Comparison of ENCODE assay signal across 1 cellular context in genomic region chr6:33425668-33426577, GRCh38.
TF ChIP-seq lines count a peak whose summit lies in the region.

No MANE protein-coding gene starts in this region.

TF ChIP-seq in K562, 482 proteins besides CTCF, POLR2A, EP300 and RAD21 (continued from another document and continues in another):
- no peak for TF ChIP-seq RNF219 (CRISPR knock-in tag; IDR thresholded peaks at IDR 0.05)
- TF ChIP-seq TGIF2 (CRISPR knock-in tag; IDR thresholded peaks at IDR 0.05) = no peak
- no peak for TF ChIP-seq ZNF23 (CRISPR knock-in tag; IDR thresholded peaks at IDR 0.05)
- TF ChIP-seq C11orf30 (IDR thresholded peaks at IDR 0.05; ENCODE audit: low read depth) = peak; percentile 19; the same call in 1 of the 2 replicates
- peak; percentile 77 for TF ChIP-seq SAP30 (IDR thresholded peaks at IDR 0.05; ENCODE audit: borderline replicate concordance, insufficient read depth, low read depth, low read length, poor library complexity, severe bottlenecking)
- 0 out of 2 replicates have a peak, but pooled peaks have one; percentile 81 for TF ChIP-seq ZBTB49 (CRISPR knock-in tag; IDR thresholded peaks at IDR 0.05; ENCODE audit: borderline replicate concordance)
- no peak for TF ChIP-seq TSC22D4 (tag; IDR thresholded peaks at IDR 0.05)
- TF ChIP-seq ZNF277 (CRISPR knock-in tag; IDR thresholded peaks at IDR 0.05; ENCODE audit: borderline replicate concordance) = no peak
- TF ChIP-seq GTF2F1 (IDR thresholded peaks at IDR 0.05; ENCODE audit: low read depth, low read length) = no peak
- TF ChIP-seq HCFC1 (IDR thresholded peaks at IDR 0.05; ENCODE audit: low read depth, low read length) = peak; percentile 63
- TF ChIP-seq ZNF140 (CRISPR knock-in tag; IDR thresholded peaks at IDR 0.05) = no peak
- TF ChIP-seq KAT8 (IDR thresholded peaks at IDR 0.05; ENCODE audit: low read depth) = no peak
- no peak for TF ChIP-seq SP2 (IDR thresholded peaks at IDR 0.05; ENCODE audit: extremely low read depth, low read depth, low read length, poor library complexity, severe bottlenecking)
- peak; percentile 69 for TF ChIP-seq ZBTB33 (CRISPR knock-in tag; IDR thresholded peaks at IDR 0.05)
- TF ChIP-seq HDAC3 (IDR thresholded peaks at IDR 0.05; ENCODE audit: borderline replicate concordance, partially characterized antibody) = no peak
- no peak for TF ChIP-seq MEF2A (IDR thresholded peaks at IDR 0.05; ENCODE audit: control insufficient read depth, low read depth, low read length)
- TF ChIP-seq NR2C2 (CRISPR knock-in tag; IDR thresholded peaks at IDR 0.05) = peak; percentile 68; the same call in 1 of the 2 replicates
- peak; percentile 91 for TF ChIP-seq NR2C2 (tag; IDR thresholded peaks at IDR 0.05)
- no peak for TF ChIP-seq BMI1 (IDR thresholded peaks at IDR 0.05; ENCODE audit: low read length)
- no peak for TF ChIP-seq NR1H2 (CRISPR knock-in tag; IDR thresholded peaks at IDR 0.05)
- TF ChIP-seq NFE2L1 (tag; IDR thresholded peaks at IDR 0.05; ENCODE audit: borderline replicate concordance, low read depth) = no peak
- peak; percentile 53; the same call in 1 of the 2 replicates for TF ChIP-seq PHF8 (IDR thresholded peaks at IDR 0.05; ENCODE audit: borderline replicate concordance, low read length)
- TF ChIP-seq PPARD (CRISPR knock-in tag; IDR thresholded peaks at IDR 0.05) = no peak
- no peak for TF ChIP-seq ARID3A (IDR thresholded peaks at IDR 0.05; ENCODE audit: borderline replicate concordance, low read depth, low read length)
- no peak for TF ChIP-seq ARID1B (IDR thresholded peaks at IDR 0.05)
- no peak for TF ChIP-seq COPS2 (conservative IDR thresholded peaks at IDR 0.05)
- 0 out of 2 replicates have a peak, but pooled peaks have one; percentile 46 for TF ChIP-seq ZNF444 (CRISPR knock-in tag; IDR thresholded peaks at IDR 0.05)
- no peak for TF ChIP-seq KDM2B (CRISPR knock-in tag; IDR thresholded peaks at IDR 0.05)
- TF ChIP-seq ZNF764 (CRISPR knock-in tag; IDR thresholded peaks at IDR 0.05; ENCODE audit: low read depth) = no peak
- TF ChIP-seq EP400 (IDR thresholded peaks at IDR 0.05) = peak; percentile 91
- peak; percentile 1 for TF ChIP-seq CHD4 (IDR thresholded peaks at IDR 0.05; ENCODE audit: insufficient read depth, insufficient replicate concordance, low read depth, low read length, poor library complexity, severe bottlenecking)
- no peak for TF ChIP-seq ZNF668 (CRISPR knock-in tag; IDR thresholded peaks at IDR 0.05)
- TF ChIP-seq TRIM24 (IDR thresholded peaks at IDR 0.05) = no peak
- no peak for TF ChIP-seq ZBTB34 (CRISPR knock-in tag; IDR thresholded peaks at IDR 0.05)
- TF ChIP-seq KLF1 (tag; IDR thresholded peaks at IDR 0.05) = no peak
- TF ChIP-seq POLR3A (IDR thresholded peaks at IDR 0.05; ENCODE audit: borderline replicate concordance, extremely low read depth, insufficient read depth, insufficient read length) = no peak
- no peak for TF ChIP-seq FUS (optimal IDR thresholded peaks at IDR 0.05; ENCODE audit: low read depth, low read length)
- TF ChIP-seq CGGBP1 (CRISPR knock-in tag; IDR thresholded peaks at IDR 0.05) = no peak
- no peak for TF ChIP-seq ZFP1 (CRISPR knock-in tag; IDR thresholded peaks at IDR 0.05)
- TF ChIP-seq SMAD1 (IDR thresholded peaks at IDR 0.05; ENCODE audit: low read depth, low read length, partially characterized antibody) = no peak
- TF ChIP-seq ZNF274 (IDR thresholded peaks at IDR 0.05; ENCODE audit: borderline replicate concordance, low read depth, low read length) = no peak
- TF ChIP-seq STAT5A (IDR thresholded peaks at IDR 0.05; ENCODE audit: borderline replicate concordance, low read length) = no peak
- TF ChIP-seq FOXA3 (CRISPR knock-in tag; conservative IDR thresholded peaks at IDR 0.05 in 1 of 2, IDR thresholded peaks at IDR 0.05 in 1 of 2) = peak in 1 of 2 experiments; percentile 67; a peak in 1 of 4 replicates
- TF ChIP-seq NUFIP1 (IDR thresholded peaks at IDR 0.05; ENCODE audit: partially characterized antibody) = no peak
- no peak for TF ChIP-seq HDGF (IDR thresholded peaks at IDR 0.05)
- peak; percentile 77 for TF ChIP-seq SP1 (CRISPR knock-in tag; IDR thresholded peaks at IDR 0.05)
- no peak for TF ChIP-seq KLF13 (tag; IDR thresholded peaks at IDR 0.05; ENCODE audit: borderline replicate concordance, low read depth)
- no peak for TF ChIP-seq PHF20 (IDR thresholded peaks at IDR 0.05; ENCODE audit: partially characterized antibody)
- TF ChIP-seq DNMT1 (IDR thresholded peaks at IDR 0.05) = no peak
- TF ChIP-seq ZC3H8 (IDR thresholded peaks at IDR 0.05) = no peak
- 0 out of 2 replicates have a peak, but pooled peaks have one; percentile 33 for TF ChIP-seq ZHX1 (conservative IDR thresholded peaks at IDR 0.05; ENCODE audit: low read length)
- no peak for TF ChIP-seq HMBOX1 (IDR thresholded peaks at IDR 0.05)
- TF ChIP-seq ILK (tag; IDR thresholded peaks at IDR 0.05; ENCODE audit: borderline replicate concordance, low read depth) = no peak
- no peak for TF ChIP-seq GTF2B (IDR thresholded peaks at IDR 0.05; ENCODE audit: extremely low read depth, insufficient read length)
